In genomic region chr18:55405655-55406373, GRCh38 we compare ENCODE assay signal across 8 cellular contexts.
A peak's percentile ranks its signal among the peaks of the same experiment; 100 is the strongest.
DNase-seq lines count a peak whose midpoint lies in the region; ATAC-seq, FAIRE-seq and TF ChIP-seq lines count a peak whose summit lies in the region.

No MANE protein-coding gene starts in this region.

- no peak for ATAC-seq in GM18498 (IDR thresholded peaks at IDR 0.05; ENCODE audit: unreplicated experiment)

- H3K27ac ChIP-seq in brain microvascular endothelial cell (peak overlapping the region; percentile 32), subcutaneous abdominal adipose tissue (ENCODE audit: low read depth, low read length) (peak overlapping the region; percentile 51)

- in situ Hi-C loops in brain microvascular endothelial cell (cut with HindIII; ENCODE audit: low pct_ligation_motif_present, low sequenced_read_pairs) = no loop called here

- peak; percentile 49 for TF ChIP-seq CTCF in brain microvascular endothelial cell (IDR thresholded peaks at IDR 0.05; ENCODE audit: low read depth, low read length, missing control alignments)

- peak; percentile 15 for FAIRE-seq in H54 (lab: Jason Lieb, UNC)

- no peaks in the 10 kb centered on the region for H3K9me3 ChIP-seq in subcutaneous abdominal adipose tissue (ENCODE audit: control insufficient read depth in 5 of 5, low read length in 5 of 5)

- H3K27me3 ChIP-seq in brain microvascular endothelial cell (replicated peaks) = no peaks in the 10 kb centered on the region
- no peaks in the 10 kb centered on the region for H3K27me3 ChIP-seq in subcutaneous abdominal adipose tissue (ENCODE audit: control insufficient read depth in 5 of 5, insufficient read depth in 4 of 5, low read length in 5 of 5)

- no peak for TF ChIP-seq POLR2A in H54 (IDR thresholded peaks at IDR 0.05; ENCODE audit: low read depth, low read length)

- DNase-seq in H54 (ENCODE audit: insufficient read length, low spot score) (no peak), NCI-H2227 treated with DMSO at 0.1 percent for 48 hours (lab: John Stamatoyannopoulos, UW) (peak; percentile 91), brain microvascular endothelial cell (peak; percentile 99), islet precursor cell (peak; percentile 79), RPMI8226 (no peak)
- no peak for DNase-seq in activated CD4-positive, CD25-positive, alpha-beta regulatory T cell treated with anti-CD3 and anti-CD28 coated beads, Interleukin-2, amount 50 U/mL, for 72 hours

- peaks cover 3 to 40% (median 30%) of the 10 kb centered on the region in 5 donors for H3K4me1 ChIP-seq in subcutaneous abdominal adipose tissue (ENCODE audit: control insufficient read depth in 5 of 5, insufficient read depth in 5 of 5, low read length in 5 of 5)

- H3K9ac ChIP-seq in subcutaneous abdominal adipose tissue (ENCODE audit: low read length in 5 of 5) = no peak overlapping the region

- H3K4me3 ChIP-seq in brain microvascular endothelial cell (ENCODE audit: low read depth, low read length) (no peak overlapping the region), subcutaneous abdominal adipose tissue (ENCODE audit: low read depth in 1 of 5, low read length in 5 of 5) (no peak overlapping the region)

- H3K36me3 ChIP-seq in brain microvascular endothelial cell (replicated peaks) (no peaks in the 10 kb centered on the region), subcutaneous abdominal adipose tissue (ENCODE audit: control insufficient read depth in 5 of 5, insufficient read depth in 5 of 5, low read length in 5 of 5) (no peaks in the 10 kb centered on the region)

Comparison
In these comparisons a context has a peak if more than half of its experiments do, and no peak if none do; other contexts are left out.
1. DNase-seq: peak in NCI-H2227 treated with DMSO at 0.1 percent for 48 hours (single experiment), brain microvascular endothelial cell (single experiment) and islet precursor cell (single experiment); none in H54 (single experiment), RPMI8226 (single experiment) and activated CD4-positive, CD25-positive, alpha-beta regulatory T cell treated with anti-CD3 and anti-CD28 coated beads, Interleukin-2, amount 50 U/mL, for 72 hours (single experiment).